ENCODE assay signal across 20 cellular contexts in genomic region chr9:112271466-112272098, GRCh38.
DNase-seq lines count a peak whose midpoint lies in the region; ATAC-seq and TF ChIP-seq lines count a peak whose summit lies in the region.
"Had no signal": no experiment of that assay in that cellular context is flagged by ENCODE, and none has a peak within 500 bp of the region (broad histone marks: within the 10 kb centered on the region; RNA-seq: fewer than 3 reads in every experiment).

No MANE protein-coding gene starts in this region.

- H3K4me1 ChIP-seq in HCT116 (ENCODE audit: control insufficient read depth in 1 of 2, insufficient read depth in 2 of 2, low read length in 2 of 2), result peaks cover 3 to 13% of the 10 kb centered on the region in 2 experiments; a peak in 2 of 4 replicates
- H3K4me1 ChIP-seq in tibial nerve, result peaks cover 0 to 11% (median 0%) of the 10 kb centered on the region in 4 donors
- H3K4me1 ChIP-seq in GM23338 (ENCODE audit: insufficient read depth), result peaks cover 7% of the 10 kb centered on the region; the same call in 1 of the 2 replicates

- H3F3A ChIP-seq in GM23338 (replicated peaks; ENCODE audit: low read depth), result no peaks in the 10 kb centered on the region

- peaks cover 3% of the 10 kb centered on the region; the same call in 2 of the 3 replicates for H3K36me3 Mint-ChIP-seq in GM23338 (ENCODE audit: low read depth)

- peaks cover 3% of the 10 kb centered on the region for H3K27me3 Mint-ChIP-seq in GM23338 (ENCODE audit: insufficient read depth, low read depth, poor library complexity)
- H3K27me3 Mint-ChIP-seq: IgD-negative memory B cell had no signal

- H3K9me3 ChIP-seq in HCT116 (ENCODE audit: control insufficient read depth in 1 of 2, insufficient read depth in 1 of 2, low read depth in 1 of 2, low read length in 2 of 2) (no peaks in the 10 kb centered on the region), tibial nerve (no peaks in the 10 kb centered on the region)
- H3K9me3 ChIP-seq: sigmoid colon had no signal

- H3K9me3 Mint-ChIP-seq in GM23338, result no peaks in the 10 kb centered on the region
- H3K9me3 Mint-ChIP-seq: activated naive CD4-positive, alpha-beta T cell treated with anti-CD3 and anti-CD28 coated beads for 36 hours; IgD-negative memory B cell had no signal

- intact Hi-C loops in HCT116 (cut with micrococcal nuclease), result no loop called here

- H3K27me3 ChIP-seq in HCT116 (ENCODE audit: insufficient read depth, low read length), result no peaks in the 10 kb centered on the region
- no peaks in the 10 kb centered on the region for H3K27me3 ChIP-seq in tibial nerve
- no peaks in the 10 kb centered on the region for H3K27me3 ChIP-seq in GM23338 (ENCODE audit: insufficient read depth)
- H3K27me3 ChIP-seq: sigmoid colon had no signal

- H3K4me2 ChIP-seq in HCT116 (ENCODE audit: low read length) (no peak overlapping the region), GM23338 (no peak overlapping the region)

- H3K36me3 ChIP-seq in HCT116 (ENCODE audit: control insufficient read depth in 1 of 2, insufficient read depth in 2 of 2, low read length in 2 of 2) (no peaks in the 10 kb centered on the region), tibial nerve (peaks cover 0 to 18% (median 2%) of the 10 kb centered on the region in 3 donors), GM23338 (ENCODE audit: insufficient read depth) (no peaks in the 10 kb centered on the region)

- H3K9me2 ChIP-seq in HCT116 (ENCODE audit: insufficient read depth), result no peaks in the 10 kb centered on the region
- no peaks in the 10 kb centered on the region for H3K9me2 ChIP-seq in GM23338 (ENCODE audit: insufficient read depth)

- RAD21 ChIA-PET in HCT116 (lab: Charles Lee; ENCODE audit: low non-redundant PET in 1 of 2, low total read pairs in 2 of 2, uncharacterized antibody in 2 of 2, unreplicated experiment in 2 of 2), result no interaction called here

- no peak for TF ChIP-seq EP300 in tibial nerve (IDR thresholded peaks at IDR 0.05)

- TF ChIP-seq RAD21 in HCT116 (IDR thresholded peaks at IDR 0.05; ENCODE audit: low read depth), result no peak

- 96 to 98% methylated on average over 2 of the region's 2 CpGs for WGBS in tibial nerve, 2 donors

- H3K9ac ChIP-seq in HCT116 (ENCODE audit: low read length), result no peak overlapping the region

- no peak overlapping the region for H3K27ac Mint-ChIP-seq in GM23338
- H3K27ac Mint-ChIP-seq: activated naive CD4-positive, alpha-beta T cell treated with anti-CD3 and anti-CD28 coated beads for 36 hours had no signal

- H2AFZ ChIP-seq in HCT116 (ENCODE audit: low read depth, low read length, poor library complexity, severe bottlenecking) (no peak overlapping the region), GM23338 (no peak overlapping the region)

- peaks cover 10% of the 10 kb centered on the region; the same call in 2 of the 3 replicates for H3K4me1 Mint-ChIP-seq in GM23338

- TF ChIP-seq POLR2A in HCT116 (IDR thresholded peaks at IDR 0.05; ENCODE audit: borderline replicate concordance, extremely low read depth, insufficient read depth, insufficient read length) (no peak), tibial nerve (IDR thresholded peaks at IDR 0.05) (no peak)

- no peak overlapping the region for H3K4me3 Mint-ChIP-seq in GM23338
- H3K4me3 Mint-ChIP-seq: activated naive CD4-positive, alpha-beta T cell treated with anti-CD3 and anti-CD28 coated beads for 36 hours; IgD-negative memory B cell had no signal

- H3K79me2 ChIP-seq in HCT116 (ENCODE audit: insufficient read depth, low read length) (peaks cover 61% of the 10 kb centered on the region), GM23338 (replicated peaks; ENCODE audit: insufficient read depth) (peaks cover 45% of the 10 kb centered on the region)

- H3K4me3 ChIP-seq in HCT116 (replicated peaks in 1 of 2; ENCODE audit: low read depth in 1 of 2, low read length in 2 of 2), result no peak overlapping the region
- no peak overlapping the region for H3K4me3 ChIP-seq in tibial nerve
- H3K4me3 ChIP-seq in GM23338, result no peak overlapping the region
- H3K4me3 ChIP-seq: sigmoid colon, SK-N-MC had no signal

- H3K27ac ChIP-seq in HCT116 (ENCODE audit: low read depth, low read length), result no peak overlapping the region
- no peak overlapping the region for H3K27ac ChIP-seq in tibial nerve
- no peak overlapping the region for H3K27ac ChIP-seq in GM23338 (ENCODE audit: low read depth)
- H3K27ac ChIP-seq: sigmoid colon, SK-N-MC had no signal

- H4K20me1 ChIP-seq in HCT116 (ENCODE audit: insufficient read depth), result no peaks in the 10 kb centered on the region
- H4K20me1 ChIP-seq in GM23338 (replicated peaks; ENCODE audit: insufficient read depth), result no peaks in the 10 kb centered on the region; the same call in 1 of the 2 replicates

- DNase-seq in Caki2 (ENCODE audit: low read depth) (peak; percentile 29), HCT116 (ENCODE audit: low read depth, low spot score) (no peak), RKO (ENCODE audit: low spot score) (peak; percentile 25), kidney glomerular epithelial cell (lab: John Stamatoyannopoulos, UW) (peak; percentile 21), tibial nerve (ENCODE audit: low spot score in 2 of 2) (no peak), GM23338 (ENCODE audit: low spot score) (no peak)
- DNase-seq in stimulated activated CD4-positive, alpha-beta T cell treated with anti-CD3 and anti-CD28 coated beads, Interleukin-12 subunit alpha, Interleukin-12 subunit beta, amount 100 ng/mL, for 4 hours, result no peak
- DNase-seq: activated CD4-positive, alpha-beta T cell treated with anti-CD3 and anti-CD28 coated beads, Interleukin-2, amount 50 U/mL, for 1 hour; activated naive CD4-positive, alpha-beta T cell treated with anti-CD3 and anti-CD28 coated beads for 36 hours; activated T-cell treated with anti-CD3 and anti-CD28 coated beads for 4 hours; AML-193; COR-L47; cortex of kidney; left ventricle myocardium superior; NCI-H2171 treated with DMSO at 0.1 percent for 48 hours; occipital lobe; sigmoid colon; stimulated activated CD4-positive, alpha-beta T cell treated with anti-CD3 and anti-CD28 coated beads, Interleukin-2, amount 100 ng/mL, for 24 hours had no signal

- BruUV-seq in HCT116 (replicated peaks; lab: Mats Ljungman, UMichigan), result no TSS peak

- in situ Hi-C loops in Caki2 (cut with HindIII; ENCODE audit: low pct_unique_long_range_greater_than_20kb, low sequenced_read_pairs), result no loop called here

- POLR2A ChIA-PET in HCT116 (lab: Charles Lee), result no interaction called here

- ATAC-seq in HCT116 (no peak), GM23338 (no peak)
- ATAC-seq: left ventricle myocardium superior had no signal

- no peak for TF ChIP-seq CTCF in HCT116 (IDR thresholded peaks at IDR 0.05 in 2 of 3, conservative IDR thresholded peaks at IDR 0.05 in 1 of 3; ENCODE audit: borderline replicate concordance in 1 of 3, insufficient read depth in 1 of 3, low read depth in 2 of 3, low read length in 2 of 3)
- TF ChIP-seq CTCF in tibial nerve (IDR thresholded peaks at IDR 0.05), result no peak
- TF ChIP-seq CTCF in GM23338 (conservative IDR thresholded peaks at IDR 0.05; ENCODE audit: low read depth in 2 of 2), result no peak

- CTCF ChIA-PET in HCT116 (lab: Charles Lee), result no interaction called here

TF ChIP-seq in HCT116, 20 proteins besides CTCF, POLR2A, EP300 and RAD21:
- TF ChIP-seq FOSL1 (IDR thresholded peaks at IDR 0.05; ENCODE audit: low read depth) (peak; percentile 47; the same call in 1 of the 2 replicates), YY1 (IDR thresholded peaks at IDR 0.05; ENCODE audit: extremely low read depth, insufficient replicate concordance, low read depth, low read length) (no peak)
- TF ChIP-seq, protein P1, sequence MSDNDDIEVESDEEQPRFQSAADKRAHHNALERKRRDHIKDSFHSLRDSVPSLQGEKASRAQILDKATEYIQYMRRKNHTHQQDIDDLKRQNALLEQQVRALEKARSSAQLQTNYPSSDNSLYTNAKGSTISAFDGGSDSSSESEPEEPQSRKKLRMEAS (IDR thresholded peaks at IDR 0.05), result no peak

TF ChIP-seq in GM23338, 12 proteins besides CTCF, POLR2A, EP300 and RAD21:
- TF ChIP-seq CREB1 (CRISPR knock-in tag; IDR thresholded peaks at IDR 0.05; ENCODE audit: low read depth), result no peak

Comparison
In these comparisons a context has a peak if more than half of its experiments do, and no peak if none do; other contexts are left out.
1. DNase-seq: peak in Caki2 (single experiment), RKO (single experiment) and kidney glomerular epithelial cell (single experiment); none in HCT116 (single experiment), tibial nerve (0 of 2), stimulated activated CD4-positive, alpha-beta T cell treated with anti-CD3 and anti-CD28 coated beads, Interleukin-12 subunit alpha, Interleukin-12 subunit beta, amount 100 ng/mL, for 4 hours (single experiment) and GM23338 (single experiment).